In the genomic region with DNA sequence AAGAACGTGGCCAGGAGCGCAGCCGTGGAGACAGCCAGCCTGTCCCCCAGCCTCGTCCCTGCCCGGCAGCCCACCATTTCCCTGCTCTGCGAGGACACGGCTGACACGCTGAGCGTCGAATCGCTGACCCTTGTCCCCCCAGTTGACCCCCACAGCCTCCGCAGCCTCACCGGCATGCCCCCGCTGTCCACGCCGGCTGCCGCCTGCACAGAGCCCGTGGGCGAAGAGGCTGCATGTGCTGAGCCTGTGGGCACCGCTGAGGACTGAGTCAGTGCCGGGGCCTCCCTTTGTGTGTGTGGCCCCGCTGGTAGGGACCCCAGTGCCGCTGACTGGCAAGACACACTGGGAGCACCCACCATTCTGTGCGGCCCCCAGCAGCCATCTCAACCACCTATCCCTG, we compare ENCODE assay signal across 25 cellular contexts.
"Had no signal": no experiment of that assay in that cellular context is flagged by ENCODE, and none has a peak within 500 bp of the region (broad histone marks: within the 10 kb centered on the region; RNA-seq: fewer than 3 reads in every experiment).

No MANE protein-coding gene starts in this region.

- H3K36me3 ChIP-seq: brain microvascular endothelial cell, neural progenitor cell had no signal

- H3K4me2 ChIP-seq: hepatocyte, neural progenitor cell had no signal

- H3K4me1 ChIP-seq: adrenal gland had no signal

- H3K9me3 Mint-ChIP-seq: activated naive CD4-positive, alpha-beta T cell treated with anti-CD3 and anti-CD28 coated beads, Interleukin-2, amount 10 ng/mL, durations not matched to agents 7 days and 5 days; naive thymus-derived CD4-positive, alpha-beta T cell; neural progenitor cell; stimulated activated naive CD8-positive, alpha-beta T cell treated with anti-CD3 and anti-CD28 coated beads, Interleukin-15, Interleukin-2, amounts not matched to agents 100 ng/mL and 50 ng/mL, for 24 hours had no signal

- H3K27me3 Mint-ChIP-seq: activated CD4-positive, alpha-beta T cell treated with anti-CD3 and anti-CD28 coated beads for 36 hours; activated naive CD4-positive, alpha-beta T cell treated with anti-CD3 and anti-CD28 coated beads, Interleukin-2, amount 10 ng/mL, durations not matched to agents 7 days and 5 days; naive thymus-derived CD4-positive, alpha-beta T cell; progenitor cell of endocrine pancreas; stimulated activated naive CD8-positive, alpha-beta T cell treated with anti-CD3 and anti-CD28 coated beads, Interleukin-15, Interleukin-2, amounts not matched to agents 100 ng/mL and 50 ng/mL, for 24 hours had no signal

- H2AFZ ChIP-seq: hepatocyte, neural progenitor cell had no signal

- H3K4me3 ChIP-seq: adrenal gland, ascending aorta, hepatocyte, left lung, lung, neural progenitor cell, spleen, tibial artery had no signal

- H3K27ac Mint-ChIP-seq: activated naive CD4-positive, alpha-beta T cell treated with anti-CD3 and anti-CD28 coated beads, Interleukin-2, amount 10 ng/mL, durations not matched to agents 7 days and 5 days; neural progenitor cell; progenitor cell of endocrine pancreas had no signal

- H3K9ac ChIP-seq: neural progenitor cell had no signal

- H3K79me2 ChIP-seq: hepatocyte had no signal

- DNase-seq: activated CD4-positive, alpha-beta T cell treated with anti-CD3 and anti-CD28 coated beads for 36 hours; activated CD4-positive, alpha-beta T cell treated with anti-CD3 and anti-CD28 coated beads, Interleukin-2, amount 50 U/mL, for 48 hours; activated effector memory CD4-positive, alpha-beta T cell treated with anti-CD3 and anti-CD28 coated beads, Interleukin-2, amount 50 U/mL, for 16 hours; activated naive CD4-positive, alpha-beta T cell treated with anti-CD3 and anti-CD28 coated beads, Interleukin-2, amount 10 ng/mL, durations not matched to agents 7 days and 5 days; adrenal gland; brain microvascular endothelial cell; caudate nucleus; effector memory CD4-positive, alpha-beta T cell; glutamatergic neuron; kidney glomerular epithelial cell; naive thymus-derived CD4-positive, alpha-beta T cell; spleen; stimulated activated CD4-positive, alpha-beta T cell treated with anti-CD3 and anti-CD28 coated beads, Interleukin-4, amount 100 ng/mL, for 1 hour; substantia nigra; T-helper 9 cell; tibial artery had no signal

- FAIRE-seq: frontal cortex had no signal

- ATAC-seq: activated CD4-positive, alpha-beta T cell treated with anti-CD3 and anti-CD28 coated beads for 36 hours; esophagus mucosa; left lung; naive thymus-derived CD4-positive, alpha-beta T cell had no signal

- H3K27me3 ChIP-seq: adrenal gland, ascending aorta, brain microvascular endothelial cell, hepatocyte, left lung, neural progenitor cell, spleen, tibial artery had no signal

- H3K27ac ChIP-seq: adrenal gland, brain microvascular endothelial cell, hepatocyte, left lung, neural progenitor cell, tibial artery had no signal

- H3K9me3 ChIP-seq: adrenal gland, ascending aorta, left lung, spleen, tibial artery had no signal

- H3K4me3 Mint-ChIP-seq: activated CD4-positive, alpha-beta T cell treated with anti-CD3 and anti-CD28 coated beads for 36 hours; activated naive CD4-positive, alpha-beta T cell treated with anti-CD3 and anti-CD28 coated beads, Interleukin-2, amount 10 ng/mL, durations not matched to agents 7 days and 5 days; naive thymus-derived CD4-positive, alpha-beta T cell; neural progenitor cell; stimulated activated naive CD8-positive, alpha-beta T cell treated with anti-CD3 and anti-CD28 coated beads, Interleukin-15, Interleukin-2, amounts not matched to agents 100 ng/mL and 50 ng/mL, for 24 hours had no signal
